In genomic region chr10:91856637-91857036, GRCh38 we compare ENCODE assay signal across 13 cellular contexts. TPM values are rescaled to one million over a fixed set of nuclear protein-coding genes. Genes with fewer than 3 reads are reported as not detected.
DNase-seq lines count a peak whose midpoint lies in the region; ATAC-seq and TF ChIP-seq lines count a peak whose summit lies in the region.
"Had no signal": no experiment of that assay in that cellular context is flagged by ENCODE, and none has a peak within 500 bp of the region (broad histone marks: within the 10 kb centered on the region; RNA-seq: fewer than 3 reads in every experiment).

No MANE protein-coding gene starts in this region.

- H3K4me1 Mint-ChIP-seq in MCF 10A (ENCODE audit: insufficient read depth, unreplicated experiment) (no peaks in the 10 kb centered on the region), type B pancreatic cell (ENCODE audit: unreplicated experiment) (no peaks in the 10 kb centered on the region)

- H3K4me3 Mint-ChIP-seq in MCF 10A (ENCODE audit: unreplicated experiment) (no peak overlapping the region), type B pancreatic cell (no peak overlapping the region)
- H3K4me3 Mint-ChIP-seq: CD8-positive, alpha-beta T cell had no signal

- no peaks in the 10 kb centered on the region for H3K79me2 ChIP-seq in PC-3 (ENCODE audit: low read length)

- DNase-seq in MCF 10A (ENCODE audit: unreplicated experiment) (peak; percentile 37), breast epithelium (ENCODE audit: low spot score in 2 of 2) (no peak), PC-3 (peak; percentile 39), fibroblast of peridontal ligament (ENCODE audit: extremely low read depth) (peak; percentile 9), type B pancreatic cell (ENCODE audit: extremely low spot score, unreplicated experiment) (no peak), glomerular visceral epithelial cell (ENCODE audit: extremely low spot score) (no peak), HuH-7 (ENCODE audit: low spot score) (no peak)
- DNase-seq: activated CD8-positive, alpha-beta memory T cell treated with anti-CD3 and anti-CD28 coated beads for 24 hours; NCI-H1048 had no signal

- ATAC-seq in PC-3, result no peak
- no peak for ATAC-seq in GM19023 (IDR thresholded peaks at IDR 0.05; ENCODE audit: unreplicated experiment)
- ATAC-seq: CD8-positive, alpha-beta T cell had no signal

- no peaks in the 10 kb centered on the region for H3K27me3 ChIP-seq in breast epithelium
- H3K27me3 ChIP-seq in PC-3 (ENCODE audit: low read length), result no peaks in the 10 kb centered on the region
- H3K27me3 ChIP-seq: SJSA1 had no signal

- no peak for TF ChIP-seq POLR2A in breast epithelium (IDR thresholded peaks at IDR 0.05)

- BruUV-seq in MCF 10A (replicated peaks; lab: Mats Ljungman, UMichigan) (no TSS peak), PC-3 (replicated peaks; lab: Mats Ljungman, UMichigan) (no TSS peak)

- H3K4me3 ChIP-seq in breast epithelium (no peak overlapping the region), PC-3 (ENCODE audit: low read length) (no peak overlapping the region)
- H3K4me3 ChIP-seq: prostate gland, SJSA1 had no signal

- no peak overlapping the region for H3K9ac ChIP-seq in PC-3 (ENCODE audit: low read length)

- H3K9me3 Mint-ChIP-seq in MCF 10A (ENCODE audit: unreplicated experiment) (no peaks in the 10 kb centered on the region), type B pancreatic cell (no peaks in the 10 kb centered on the region)
- H3K9me3 Mint-ChIP-seq: CD8-positive, alpha-beta T cell had no signal

- no peaks in the 10 kb centered on the region for H4K20me1 ChIP-seq in PC-3 (ENCODE audit: low read length)

- CTCF ChIA-PET in MCF 10A (lab: Yijun Ruan, JAX), result interaction anchor here (0.7 to 1.4 kb wide), 3 partner anchors 12 to 243 kb away, joined by 3 to 5 read pairs (median 5); no protein-coding TSS in a partner anchor
- CTCF ChIA-PET in PC-3 (lab: Charles Lee), result interaction anchor here (1.4 kb wide), 1 partner anchor 56 kb away, joined by 4 read pairs; no protein-coding TSS in a partner anchor

- H3K4me2 ChIP-seq in PC-3 (ENCODE audit: low read length), result no peak overlapping the region

- no peaks in the 10 kb centered on the region for H3K4me1 ChIP-seq in breast epithelium
- H3K4me1 ChIP-seq in PC-3 (ENCODE audit: insufficient read depth, low read length), result no peaks in the 10 kb centered on the region
- H3K4me1 ChIP-seq: prostate gland, SJSA1 had no signal

- H3K27me3 Mint-ChIP-seq in MCF 10A (ENCODE audit: insufficient read depth, unreplicated experiment), result no peaks in the 10 kb centered on the region
- no peaks in the 10 kb centered on the region for H3K27me3 Mint-ChIP-seq in type B pancreatic cell

- H3F3A ChIP-seq in PC-3 (ENCODE audit: low read length, unreplicated experiment), result no peaks in the 10 kb centered on the region

- H3K9me3 ChIP-seq in breast epithelium (no peaks in the 10 kb centered on the region), PC-3 (ENCODE audit: low read length) (no peaks in the 10 kb centered on the region)
- H3K9me3 ChIP-seq: prostate gland, SJSA1 had no signal

- H2AFZ ChIP-seq in PC-3 (ENCODE audit: low read length), result no peak overlapping the region

- no peak overlapping the region for H3K27ac Mint-ChIP-seq in MCF 10A (ENCODE audit: low read depth, unreplicated experiment)
- no peak overlapping the region for H3K27ac Mint-ChIP-seq in type B pancreatic cell
- H3K27ac Mint-ChIP-seq: CD8-positive, alpha-beta T cell had no signal

- H3K27ac ChIP-seq in breast epithelium (no peak overlapping the region), PC-3 (ENCODE audit: low read length) (no peak overlapping the region)
- H3K27ac ChIP-seq: prostate gland, SJSA1 had no signal

- TF ChIP-seq CTCF in MCF 10A (IDR thresholded peaks at IDR 0.05; ENCODE audit: unreplicated experiment), result peak; percentile 32
- TF ChIP-seq CTCF in breast epithelium (IDR thresholded peaks at IDR 0.05), result no peak
- TF ChIP-seq CTCF in PC-3 (conservative IDR thresholded peaks at IDR 0.05; ENCODE audit: low read depth, low read length), result peak; percentile 68
- TF ChIP-seq CTCF in type B pancreatic cell (conservative IDR thresholded peaks at IDR 0.05), result peak; percentile 68

- intact Hi-C loops in MCF 10A (cut with micrococcal nuclease), result loop anchor here (1.0 kb wide), 2 partner anchors 53 to 57 kb away; partner anchors contain the start of gene FGFBP3
- intact Hi-C loops in breast epithelium (cut with DNase I; ENCODE audit: low total_unique reads), result no loop called here
- intact Hi-C loops in PC-3 (cut with micrococcal nuclease), result loop anchor here (2.0 kb wide), 1 partner anchor 56 kb away; no protein-coding TSS in a partner anchor

- POLR2A ChIA-PET in MCF 10A (lab: Yijun Ruan, JAX) (interaction anchor here (0.7 to 1.6 kb wide), 4 partner anchors 58 to 215 kb away, joined by 3 to 7 read pairs (median 3); partner anchors contain the start of genes BTAF1 and TNKS2), PC-3 (lab: Charles Lee; ENCODE audit: unreplicated experiment) (interaction anchor here (0.5 kb wide), 1 partner anchor 1770 kb away, joined by 17 read pairs; no protein-coding TSS in a partner anchor)

- H3K36me3 ChIP-seq in breast epithelium, result peaks cover 3% of the 10 kb centered on the region
- H3K36me3 ChIP-seq in PC-3 (ENCODE audit: low read depth, low read length), result peaks cover 32% of the 10 kb centered on the region

- H3K9me2 ChIP-seq in PC-3 (replicated peaks; ENCODE audit: low read length), result no peaks in the 10 kb centered on the region

- peaks cover 93% of the 10 kb centered on the region for H3K36me3 Mint-ChIP-seq in MCF 10A (ENCODE audit: insufficient read depth, unreplicated experiment)
- H3K36me3 Mint-ChIP-seq in type B pancreatic cell, result peaks cover 29% of the 10 kb centered on the region

RNA-seq across cellular contexts. Expression of gene FGFBP3, which starts 52.6 kb away (rescaled TPM):
- total RNA-seq in MCF 10A (2022) (0.86 and 1.1 TPM in 2 replicates), breast epithelium (1 to 10 TPM in 1 of 3 donors, under 1 TPM in 2; 0.59 to 1.1 (median 0.66) TPM), PC-3 (2014; rRNA removed) (0.69 and 1.2 TPM in 2 replicates), type B pancreatic cell (ENCODE audit: low replicate concordance) (4.5 and 9.6 TPM in 2 replicates)
- total RNA-seq: SJSA1 had no signal

RNA-seq across cellular contexts. Expression of gene TNKS2, which starts 58.4 kb away (rescaled TPM):
- total RNA-seq in MCF 10A (2022) (48.3 and 50.3 TPM in 2 replicates), breast epithelium (10 to 100 TPM; 48.2 to 65.4 (median 50.8) TPM), PC-3 (2014; rRNA removed) (14.5 and 23.3 TPM in 2 replicates), type B pancreatic cell (ENCODE audit: low replicate concordance) (47.3 and 50.8 TPM in 2 replicates)

Comparison
In these comparisons a context has a peak if more than half of its experiments do, and no peak if none do; other contexts are left out.
1. DNase-seq: peak in MCF 10A (single experiment), PC-3 (single experiment) and fibroblast of peridontal ligament (single experiment); none in breast epithelium (0 of 2), type B pancreatic cell (single experiment), glomerular visceral epithelial cell (single experiment) and HuH-7 (single experiment).
2. CTCF ChIP-seq: peak in MCF 10A (single experiment), PC-3 (single experiment) and type B pancreatic cell (single experiment); none in breast epithelium (0 of 3).